1 cellular context compared by ENCODE assay signal in the genomic region with DNA sequence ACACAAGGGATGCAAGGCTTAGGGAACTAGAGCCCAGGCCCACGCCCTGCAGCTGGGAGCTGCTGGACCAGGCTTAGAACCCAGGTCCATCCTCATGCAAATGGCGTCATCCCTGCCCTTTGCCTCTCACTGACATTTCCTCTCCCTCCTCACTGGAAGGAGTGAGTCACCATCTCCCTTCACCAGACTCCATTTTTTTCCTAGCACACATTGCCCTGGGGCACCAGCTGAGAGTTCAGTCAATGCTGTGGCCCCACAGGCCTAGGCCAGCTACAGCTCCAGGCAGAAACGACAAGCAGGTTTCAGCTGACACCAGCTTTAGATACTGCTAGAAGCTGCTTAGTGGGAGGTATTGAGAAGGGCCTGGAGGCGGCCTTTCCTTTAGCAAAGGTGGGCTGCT.
TF ChIP-seq lines count a peak whose summit lies in the region.

No MANE protein-coding gene starts in this region.

TF ChIP-seq in GM23338, 12 proteins besides CTCF, POLR2A, EP300 and RAD21 (continued from another document):
- no peak for TF ChIP-seq REST (IDR thresholded peaks at IDR 0.05; ENCODE audit: unreplicated experiment)
- TF ChIP-seq ZNF462 (CRISPR knock-in tag; IDR thresholded peaks at IDR 0.05), result no peak
